1 cellular context compared by ENCODE assay signal in the genomic region with DNA sequence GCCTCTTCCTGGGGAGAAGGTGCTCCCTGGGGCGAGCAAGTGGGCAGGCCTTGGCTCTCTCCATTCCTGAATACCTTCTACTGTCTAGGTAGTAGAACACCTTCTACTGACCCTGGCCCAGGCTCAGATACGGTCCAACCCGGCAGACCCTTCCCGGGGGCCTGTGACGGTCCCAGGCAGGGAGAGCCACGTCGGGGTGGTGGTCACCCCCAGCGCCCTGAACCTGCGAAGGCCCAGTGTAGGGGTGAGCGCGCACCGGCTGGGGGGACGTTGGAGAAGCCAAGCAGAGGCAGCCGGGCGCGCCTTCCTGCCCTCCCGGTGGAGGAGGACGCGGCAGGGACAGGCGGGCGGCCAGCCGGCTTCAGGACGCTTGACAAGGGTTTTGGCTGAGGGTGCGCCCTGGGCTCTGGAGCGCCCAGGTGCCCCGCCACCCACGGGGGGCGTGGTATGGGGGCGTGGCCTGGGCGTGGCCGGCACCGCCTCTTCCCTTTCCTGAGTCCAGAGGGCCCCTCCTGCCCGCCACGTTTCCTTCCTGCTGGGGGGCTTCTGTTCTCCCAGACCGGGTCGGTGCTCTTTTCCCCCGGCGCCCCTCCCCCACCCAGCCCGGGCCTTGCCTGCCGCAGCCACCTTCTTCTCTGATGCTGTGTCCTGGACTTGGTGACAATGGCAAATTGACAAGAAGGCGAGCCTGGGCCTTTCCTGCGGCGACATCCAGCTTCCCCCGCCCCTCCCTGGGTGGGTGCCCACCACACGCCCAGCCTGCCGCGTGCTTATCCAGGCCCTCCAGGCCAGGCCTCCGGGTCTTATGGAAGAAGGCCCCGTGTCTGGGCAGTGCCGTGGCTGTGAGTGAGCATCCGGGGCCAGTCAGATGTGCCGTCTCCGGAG.
TF ChIP-seq lines count a peak whose summit lies in the region.

No MANE protein-coding gene starts in this region.

TF ChIP-seq in SK-N-SH treated with all-trans-retinoic acid at 6 μM for 48 hours, 23 proteins besides CTCF, POLR2A, EP300 and RAD21 (continued from another document):
- TF ChIP-seq, protein P1, sequence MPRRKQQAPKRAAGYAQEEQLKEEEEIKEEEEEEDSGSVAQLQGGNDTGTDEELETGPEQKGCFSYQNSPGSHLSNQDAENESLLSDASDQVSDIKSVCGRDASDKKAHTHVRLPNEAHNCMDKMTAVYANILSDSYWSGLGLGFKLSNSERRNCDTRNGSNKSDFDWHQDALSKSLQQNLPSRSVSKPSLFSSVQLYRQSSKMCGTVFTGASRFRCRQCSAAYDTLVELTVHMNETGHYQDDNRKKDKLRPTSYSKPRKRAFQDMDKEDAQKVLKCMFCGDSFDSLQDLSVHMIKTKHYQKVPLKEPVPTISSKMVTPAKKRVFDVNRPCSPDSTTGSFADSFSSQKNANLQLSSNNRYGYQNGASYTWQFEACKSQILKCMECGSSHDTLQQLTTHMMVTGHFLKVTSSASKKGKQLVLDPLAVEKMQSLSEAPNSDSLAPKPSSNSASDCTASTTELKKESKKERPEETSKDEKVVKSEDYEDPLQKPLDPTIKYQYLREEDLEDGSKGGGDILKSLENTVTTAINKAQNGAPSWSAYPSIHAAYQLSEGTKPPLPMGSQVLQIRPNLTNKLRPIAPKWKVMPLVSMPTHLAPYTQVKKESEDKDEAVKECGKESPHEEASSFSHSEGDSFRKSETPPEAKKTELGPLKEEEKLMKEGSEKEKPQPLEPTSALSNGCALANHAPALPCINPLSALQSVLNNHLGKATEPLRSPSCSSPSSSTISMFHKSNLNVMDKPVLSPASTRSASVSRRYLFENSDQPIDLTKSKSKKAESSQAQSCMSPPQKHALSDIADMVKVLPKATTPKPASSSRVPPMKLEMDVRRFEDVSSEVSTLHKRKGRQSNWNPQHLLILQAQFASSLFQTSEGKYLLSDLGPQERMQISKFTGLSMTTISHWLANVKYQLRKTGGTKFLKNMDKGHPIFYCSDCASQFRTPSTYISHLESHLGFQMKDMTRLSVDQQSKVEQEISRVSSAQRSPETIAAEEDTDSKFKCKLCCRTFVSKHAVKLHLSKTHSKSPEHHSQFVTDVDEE (CRISPR knock-in tag; IDR thresholded peaks at IDR 0.05), result no peak
